In the genomic region with DNA sequence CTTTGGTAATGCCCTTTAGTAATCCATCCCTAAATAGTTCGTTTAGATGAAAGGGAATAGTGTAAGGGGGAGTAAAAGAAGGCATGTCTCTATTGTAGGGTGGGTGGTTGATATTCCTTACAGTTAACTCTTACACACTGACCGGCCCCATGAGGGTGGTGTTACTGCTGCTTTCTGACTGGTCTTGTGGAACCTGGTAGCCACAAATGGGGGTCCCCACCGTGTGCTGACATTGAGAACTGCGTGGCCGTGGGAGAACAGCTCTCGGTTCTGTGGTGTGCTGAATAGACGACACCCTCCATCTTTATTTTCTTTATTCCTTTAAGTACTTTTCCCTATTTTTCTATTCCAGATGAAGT, we compare ENCODE assay signal across 17 cellular contexts. TPM values are rescaled to one million over a fixed set of nuclear protein-coding genes. Genes with fewer than 3 reads are reported as not detected.
DNase-seq lines count a peak whose midpoint lies in the region; ATAC-seq and TF ChIP-seq lines count a peak whose summit lies in the region.
"Had no signal": no experiment of that assay in that cellular context is flagged by ENCODE, and none has a peak within 500 bp of the region (broad histone marks: within the 10 kb centered on the region; RNA-seq: fewer than 3 reads in every experiment).

No MANE protein-coding gene starts in this region.

- TF ChIP-seq CTCF in endodermal cell (conservative IDR thresholded peaks at IDR 0.05) = no peak
- TF ChIP-seq CTCF in CD4-positive, alpha-beta T cell (IDR thresholded peaks at IDR 0.05) = no peak

- H3K9me2 ChIP-seq in GM23248 (ENCODE audit: insufficient read depth) = no peaks in the 10 kb centered on the region

- H4K20me1 ChIP-seq in GM23248 (ENCODE audit: insufficient read depth) = no peaks in the 10 kb centered on the region

- POLR2A ChIA-PET in CD4-positive, alpha-beta T cell (lab: Charles Lee) = no interaction called here

- H3K27me3 Mint-ChIP-seq in endodermal cell (ENCODE audit: insufficient read depth) = no peaks in the 10 kb centered on the region
- peaks cover 0 to 9% (median 3%) of the 10 kb centered on the region in 3 donors for H3K27me3 Mint-ChIP-seq in immature natural killer cell (ENCODE audit: low read depth in 3 of 3)
- peaks cover 18% of the 10 kb centered on the region for H3K27me3 Mint-ChIP-seq in CD4-positive, alpha-beta T cell
- no peaks in the 10 kb centered on the region for H3K27me3 Mint-ChIP-seq in activated CD8-positive, alpha-beta memory T cell treated with anti-CD3 and anti-CD28 coated beads, Interleukin-2, amount 10 ng/mL, durations not matched to agents 7 days and 5 days

- no peak overlapping the region for H3K27ac Mint-ChIP-seq in endodermal cell
- H3K27ac Mint-ChIP-seq in immature natural killer cell = no peak overlapping the region
- H3K27ac Mint-ChIP-seq in CD4-positive, alpha-beta T cell = no peak overlapping the region
- H3K27ac Mint-ChIP-seq in activated CD8-positive, alpha-beta memory T cell treated with anti-CD3 and anti-CD28 coated beads, Interleukin-2, amount 10 ng/mL, durations not matched to agents 7 days and 5 days = no peak overlapping the region
- H3K27ac Mint-ChIP-seq: activated B cell treated with CpG ODN at 0.5 μM for 24 hours; activated CD4-positive, alpha-beta memory T cell treated with anti-CD3 and anti-CD28 coated beads for 36 hours; activated T-cell treated with anti-CD3 and anti-CD28 coated beads, Interleukin-2, amount 50 U/mL, for 24 hours; CD4-positive, alpha-beta memory T cell had no signal

- no peak for ATAC-seq in CD4-positive, alpha-beta T cell (ENCODE audit: poor library complexity)
- ATAC-seq in activated CD8-positive, alpha-beta memory T cell treated with anti-CD3 and anti-CD28 coated beads, Interleukin-2, amount 10 ng/mL, durations not matched to agents 7 days and 5 days = no peak

- no peaks in the 10 kb centered on the region for H3K9me3 ChIP-seq in GM23248 (ENCODE audit: low read depth)
- H3K9me3 ChIP-seq in SJCRH30 (replicated peaks) = no peaks in the 10 kb centered on the region
- no peaks in the 10 kb centered on the region for H3K9me3 ChIP-seq in endodermal cell (ENCODE audit: control insufficient read depth, low read length)
- H3K9me3 ChIP-seq in neuron (ENCODE audit: low read length) = no peaks in the 10 kb centered on the region
- no peaks in the 10 kb centered on the region for H3K9me3 ChIP-seq in CD4-positive, alpha-beta T cell (ENCODE audit: control insufficient read depth, low read length)
- H3K9me3 ChIP-seq: testis had no signal

- peaks cover 42% of the 10 kb centered on the region for H3K4me1 Mint-ChIP-seq in endodermal cell
- no peaks in the 10 kb centered on the region for H3K4me1 Mint-ChIP-seq in immature natural killer cell
- H3K4me1 Mint-ChIP-seq in CD4-positive, alpha-beta T cell (ENCODE audit: low read depth) = no peaks in the 10 kb centered on the region
- no peaks in the 10 kb centered on the region for H3K4me1 Mint-ChIP-seq in activated CD8-positive, alpha-beta memory T cell treated with anti-CD3 and anti-CD28 coated beads, Interleukin-2, amount 10 ng/mL, durations not matched to agents 7 days and 5 days
- H3K4me1 Mint-ChIP-seq: activated B cell treated with CpG ODN at 0.5 μM for 24 hours; CD4-positive, alpha-beta memory T cell had no signal

- DNase-seq in GM23248 (no peak), SJCRH30 (peak in 1 of 2 experiments; percentile 51), endodermal cell (no peak), NCI-H1048 (lab: John Stamatoyannopoulos, UW) (no peak), immature natural killer cell (no peak)
- no peak for DNase-seq in CD4-positive, alpha-beta T cell
- no peak for DNase-seq in activated CD8-positive, alpha-beta memory T cell treated with anti-CD3 and anti-CD28 coated beads, Interleukin-2, amount 10 ng/mL, durations not matched to agents 7 days and 5 days
- DNase-seq: activated B cell treated with CpG ODN at 0.5 μM for 24 hours; activated CD4-positive, alpha-beta memory T cell treated with anti-CD3 and anti-CD28 coated beads for 36 hours; activated naive CD4-positive, alpha-beta T cell treated with anti-CD3 and anti-CD28 coated beads, Interleukin-2, amount 50 U/mL, for 16 hours; activated T-cell treated with anti-CD3 and anti-CD28 coated beads, Interleukin-2, amount 50 U/mL, for 24 hours; CD4-positive, alpha-beta memory T cell; NCI-H524 treated with DMSO at 0.1 percent for 48 hours; stimulated activated CD4-positive, alpha-beta T cell treated with anti-CD3 and anti-CD28 coated beads, Interleukin-15, amount 100 ng/mL, for 24 hours had no signal

- H3K27ac ChIP-seq in GM23248 (no peak overlapping the region), SJCRH30 (peak overlapping the region; percentile 99), endodermal cell (ENCODE audit: low read depth, low read length) (peak overlapping the region; percentile 92)
- H3K27ac ChIP-seq in CD4-positive, alpha-beta T cell (ENCODE audit: low read depth, low read length) = no peak overlapping the region
- H3K27ac ChIP-seq: testis had no signal

- peak overlapping the region; percentile 20 for H3K4me3 Mint-ChIP-seq in endodermal cell
- no peak overlapping the region for H3K4me3 Mint-ChIP-seq in immature natural killer cell
- H3K4me3 Mint-ChIP-seq in CD4-positive, alpha-beta T cell = no peak overlapping the region
- no peak overlapping the region for H3K4me3 Mint-ChIP-seq in activated CD8-positive, alpha-beta memory T cell treated with anti-CD3 and anti-CD28 coated beads, Interleukin-2, amount 10 ng/mL, durations not matched to agents 7 days and 5 days
- H3K4me3 Mint-ChIP-seq: activated B cell treated with CpG ODN at 0.5 μM for 24 hours; activated CD4-positive, alpha-beta memory T cell treated with anti-CD3 and anti-CD28 coated beads for 36 hours; activated T-cell treated with anti-CD3 and anti-CD28 coated beads, Interleukin-2, amount 50 U/mL, for 24 hours; CD4-positive, alpha-beta memory T cell had no signal

- H3K4me2 ChIP-seq in GM23248 (ENCODE audit: unreplicated experiment) = peak overlapping the region; percentile 71

- in situ Hi-C loops in GM23248 (cut with MboI) = no loop called here

- 78 to 80% methylated on average over 7 of the region's 7 CpGs for WGBS in GM23248 (ENCODE audit: low coverage in 1 of 2, low lambda C conversion rate in 2 of 2, missing lambda C conversion rate in 2 of 2), 2 experiments
- WGBS in endodermal cell (ENCODE audit: insufficient coverage in 1 of 2, insufficient read length in 1 of 2), 2 experiments = 28 to 51% methylated on average over 4 to 7 of the region's 7 CpGs

- H3K4me3 ChIP-seq in GM23248 = no peak overlapping the region
- peak overlapping the region; percentile 47 for H3K4me3 ChIP-seq in SJCRH30
- H3K4me3 ChIP-seq in endodermal cell (ENCODE audit: low read length) = peak overlapping the region; percentile 20
- H3K4me3 ChIP-seq in neuron (ENCODE audit: low read length) = peak overlapping the region; percentile 39
- H3K4me3 ChIP-seq: testis had no signal

- H3K4me1 ChIP-seq in GM23248 (ENCODE audit: insufficient read depth) = peaks cover 14% of the 10 kb centered on the region; the same call in 1 of the 2 replicates
- H3K4me1 ChIP-seq in SJCRH30 = peaks cover 25% of the 10 kb centered on the region
- H3K4me1 ChIP-seq in endodermal cell (ENCODE audit: control insufficient read depth, insufficient read depth, low read length) = peaks cover 23% of the 10 kb centered on the region
- H3K4me1 ChIP-seq in neuron (ENCODE audit: insufficient read depth, low read length) = peaks cover 15% of the 10 kb centered on the region

- H3K36me3 Mint-ChIP-seq in endodermal cell (ENCODE audit: low read depth) = peaks cover 2% of the 10 kb centered on the region
- no peaks in the 10 kb centered on the region for H3K36me3 Mint-ChIP-seq in immature natural killer cell
- no peaks in the 10 kb centered on the region for H3K36me3 Mint-ChIP-seq in CD4-positive, alpha-beta T cell (ENCODE audit: low read depth)
- no peaks in the 10 kb centered on the region for H3K36me3 Mint-ChIP-seq in activated CD8-positive, alpha-beta memory T cell treated with anti-CD3 and anti-CD28 coated beads, Interleukin-2, amount 10 ng/mL, durations not matched to agents 7 days and 5 days
- H3K36me3 Mint-ChIP-seq: activated CD4-positive, alpha-beta memory T cell treated with anti-CD3 and anti-CD28 coated beads for 36 hours; CD4-positive, alpha-beta memory T cell had no signal

- CTCF ChIA-PET in CD4-positive, alpha-beta T cell (lab: Charles Lee) = no interaction called here
- CTCF ChIA-PET in activated CD8-positive, alpha-beta memory T cell treated with anti-CD3 and anti-CD28 coated beads, Interleukin-2, amount 10 ng/mL, durations not matched to agents 7 days and 5 days (lab: Charles Lee) = no interaction called here

- H2AFZ ChIP-seq in GM23248 (peak overlapping the region; percentile 48; the same call in 1 of the 2 replicates), neuron (ENCODE audit: low read depth, low read length) (no peak overlapping the region)

- no peak overlapping the region for H3K9ac ChIP-seq in GM23248
- no peak overlapping the region for H3K9ac ChIP-seq in endodermal cell (ENCODE audit: extremely low read depth, low read length, poor library complexity, severe bottlenecking)

- no peaks in the 10 kb centered on the region for H3K27me3 ChIP-seq in GM23248 (replicated peaks; ENCODE audit: insufficient read depth)
- H3K27me3 ChIP-seq in SJCRH30 = no peaks in the 10 kb centered on the region
- H3K27me3 ChIP-seq in endodermal cell (ENCODE audit: control insufficient read depth, insufficient read depth, low read length, poor library complexity, severe bottlenecking) = no peaks in the 10 kb centered on the region
- H3K27me3 ChIP-seq in neuron (ENCODE audit: insufficient read depth, low read length) = no peaks in the 10 kb centered on the region
- H3K27me3 ChIP-seq in CD4-positive, alpha-beta T cell (ENCODE audit: control insufficient read depth, insufficient read depth, low read length) = no peaks in the 10 kb centered on the region
- H3K27me3 ChIP-seq: testis had no signal

- no peaks in the 10 kb centered on the region for H3K9me3 Mint-ChIP-seq in endodermal cell
- peaks cover 0 to 7% (median 0%) of the 10 kb centered on the region in 6 donors for H3K9me3 Mint-ChIP-seq in immature natural killer cell
- no peaks in the 10 kb centered on the region for H3K9me3 Mint-ChIP-seq in CD4-positive, alpha-beta T cell
- no peaks in the 10 kb centered on the region for H3K9me3 Mint-ChIP-seq in activated CD8-positive, alpha-beta memory T cell treated with anti-CD3 and anti-CD28 coated beads, Interleukin-2, amount 10 ng/mL, durations not matched to agents 7 days and 5 days (ENCODE audit: low read depth)
- H3K9me3 Mint-ChIP-seq: activated B cell treated with CpG ODN at 0.5 μM for 24 hours; activated CD4-positive, alpha-beta memory T cell treated with anti-CD3 and anti-CD28 coated beads for 36 hours; activated T-cell treated with anti-CD3 and anti-CD28 coated beads, Interleukin-2, amount 50 U/mL, for 24 hours; CD4-positive, alpha-beta memory T cell had no signal

- H3K36me3 ChIP-seq in GM23248 (ENCODE audit: low read depth) = no peaks in the 10 kb centered on the region
- H3K36me3 ChIP-seq in SJCRH30 = no peaks in the 10 kb centered on the region
- H3K36me3 ChIP-seq in endodermal cell (ENCODE audit: control insufficient read depth, insufficient read depth, low read length) = no peaks in the 10 kb centered on the region
- H3K36me3 ChIP-seq in neuron (ENCODE audit: insufficient read depth, low read length) = no peaks in the 10 kb centered on the region

- intact Hi-C loops in CD4-positive, alpha-beta T cell (cut with DNase I, micrococcal nuclease) = no loop called here

- no peaks in the 10 kb centered on the region for H3K79me2 ChIP-seq in GM23248 (ENCODE audit: insufficient read depth)

- H3F3A ChIP-seq in GM23248 (ENCODE audit: insufficient read depth) = 0 out of 2 replicates have a peak, but pooled peaks cover 13% of the 10 kb centered on the region

RNA-seq across cellular contexts. Expression of gene MRAP2, which starts 19.3 kb away (rescaled TPM):
- 0.89 and 1.3 TPM in 2 replicates for total RNA-seq in GM23248 (2014; rRNA removed; shearing (Covaris generic))
- polyA plus RNA-seq in GM23248 (2016; fragmentation: Nextera tagmentation; extraction: Ambion mirVana) (0.96 and 1.1 TPM in 2 replicates), immature natural killer cell (not detected)
- total RNA-seq in SJCRH30 (2014; rRNA removed; shearing (Covaris generic)) = 18.3 and 20.3 TPM in 2 replicates
- total RNA-seq in endodermal cell = 10 to 100 TPM; 10.7 to 10.8 TPM
- 3.9 TPM for polyA plus RNA-seq in endodermal cell (2013, experiment 1 of 2)
- 5.7 TPM for polyA plus RNA-seq in endodermal cell (2013, experiment 2 of 2)
- not detected for total RNA-seq in CD4-positive, alpha-beta T cell
- total RNA-seq in activated CD8-positive, alpha-beta memory T cell treated with anti-CD3 and anti-CD28 coated beads, Interleukin-2, amount 10 ng/mL, durations not matched to agents 7 days and 5 days = not detected
- total RNA-seq: activated B cell treated with CpG ODN at 0.5 μM for 24 hours; activated CD4-positive, alpha-beta memory T cell treated with anti-CD3 and anti-CD28 coated beads for 36 hours; CD4-positive, alpha-beta memory T cell had no signal
- polyA plus RNA-seq: AG04450; CD4-positive, alpha-beta memory T cell had no signal

Comparison
In these comparisons a context has a peak if more than half of its experiments do, and no peak if none do; other contexts are left out.
1. H3K27ac ChIP-seq: peak in SJCRH30 (single experiment) and endodermal cell (single experiment); none in GM23248 (single experiment) and CD4-positive, alpha-beta T cell (single experiment).